In the genomic region with DNA sequence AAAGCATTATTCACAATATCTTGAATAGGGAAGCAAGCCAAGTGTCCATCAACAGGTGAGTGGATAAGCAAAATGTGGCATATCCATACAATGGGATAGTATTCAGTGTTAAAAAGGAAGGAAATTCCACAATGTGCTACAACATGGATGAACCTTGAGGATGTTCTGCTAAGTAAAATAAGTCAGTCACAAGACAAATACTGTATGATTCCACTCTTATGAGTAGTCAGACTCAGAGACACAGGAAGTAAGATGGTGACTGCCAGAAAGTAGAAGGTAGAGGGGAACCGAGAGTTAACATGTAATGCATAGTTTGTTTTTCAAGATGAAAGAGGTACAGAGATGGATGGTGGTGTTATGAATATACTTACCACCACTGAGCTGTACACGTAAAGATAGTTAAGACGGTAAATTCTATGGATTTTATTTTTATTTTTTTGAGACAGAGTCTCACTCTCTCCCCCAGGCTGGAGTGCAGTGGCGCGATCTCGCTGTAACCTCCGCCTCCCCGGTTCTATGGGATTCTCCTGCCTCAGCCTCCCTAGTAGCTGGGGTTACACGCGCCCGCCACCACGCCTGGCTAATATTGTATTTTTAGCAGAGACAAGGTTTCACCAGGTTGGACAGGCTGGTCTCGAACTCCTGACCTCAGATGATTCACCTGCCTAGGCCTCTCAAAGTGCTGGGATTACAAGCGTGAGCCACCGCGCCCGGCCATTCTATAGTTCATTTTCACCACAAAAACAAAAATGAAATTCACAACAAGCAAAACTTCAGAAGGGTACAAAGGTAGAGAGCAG, we compare ENCODE assay signal across 8 cellular contexts. TPM values are rescaled to one million over a fixed set of nuclear protein-coding genes. Genes with fewer than 3 reads are reported as not detected.
A peak's percentile ranks its signal among the peaks of the same experiment; 100 is the strongest.
DNase-seq lines count a peak whose midpoint lies in the region; ATAC-seq, FAIRE-seq and TF ChIP-seq lines count a peak whose summit lies in the region.

No MANE protein-coding gene starts in this region.

- peak overlapping the region; percentile 56 for H3K4ac ChIP-seq in mesendoderm (ENCODE audit: low read depth, low read length)

- no peak for TF ChIP-seq EP300 in K562 (IDR thresholded peaks at IDR 0.05; ENCODE audit: low read length)

- H3K18ac ChIP-seq in mesendoderm (ENCODE audit: low read length) = no peak overlapping the region

- H3K27ac Mint-ChIP-seq in activated CD4-positive, alpha-beta T cell treated with anti-CD3 and anti-CD28 coated beads for 36 hours = peak overlapping the region; percentile 98

- H3K4me2 ChIP-seq in K562 (ENCODE audit: insufficient read depth, low read length) (peak overlapping the region; percentile 89), mesendoderm (ENCODE audit: low read length) (no peak overlapping the region)

- H3K79me2 ChIP-seq in K562 (ENCODE audit: control insufficient read depth, insufficient read depth, low read length) = peaks cover 54% of the 10 kb centered on the region
- H3K79me2 ChIP-seq in mesendoderm (ENCODE audit: control insufficient read depth, insufficient read depth, low read length) = peaks cover 16% of the 10 kb centered on the region

- CTCF ChIA-PET in activated CD4-positive, alpha-beta T cell treated with anti-CD3 and anti-CD28 coated beads for 36 hours (lab: Charles Lee) = interaction anchor here (0.9 to 1.9 kb wide), 3 partner anchors 10 to 32 kb away, joined by 3 to 5 read pairs (median 4); a partner anchor contains a TSS
- CTCF ChIA-PET in K562 (lab: Yijun Ruan, JAX; ENCODE audit: low intra/inter-chr PET ratio) = no interaction called here

- peak overlapping the region; percentile 97 for H3K4me3 Mint-ChIP-seq in activated CD4-positive, alpha-beta T cell treated with anti-CD3 and anti-CD28 coated beads for 36 hours

- peaks cover 6% of the 10 kb centered on the region for H3K79me1 ChIP-seq in mesendoderm (ENCODE audit: low read length)

- H3K4me3 ChIP-seq in K562 (peak overlapping the region; percentile 75), mesendoderm (ENCODE audit: low read length) (no peak overlapping the region), thoracic aorta (peak overlapping the region; percentile 82)

- in situ Hi-C loops in K562 (cut with MboI) = no loop called here

- no TSS peak for BruUV-seq in K562 (replicated peaks; lab: Mats Ljungman, UMichigan)

- no peaks in the 10 kb centered on the region for H3K27me3 Mint-ChIP-seq in activated CD4-positive, alpha-beta T cell treated with anti-CD3 and anti-CD28 coated beads for 36 hours

- no peaks in the 10 kb centered on the region for H3K27me3 ChIP-seq in K562 (ENCODE audit: control insufficient read depth in 2 of 2, insufficient read depth in 2 of 2, low read length in 2 of 2)
- H3K27me3 ChIP-seq in mesendoderm (ENCODE audit: insufficient read depth, low read length, poor library complexity) = no peaks in the 10 kb centered on the region
- H3K27me3 ChIP-seq in thoracic aorta (replicated peaks; ENCODE audit: insufficient read depth) = no peaks in the 10 kb centered on the region

- H3K27ac ChIP-seq in K562 (ENCODE audit: extremely low read depth, low read depth, low read length) = peak overlapping the region; percentile 77
- peak overlapping the region; percentile 37 for H3K27ac ChIP-seq in mesendoderm (ENCODE audit: low read depth, low read length)
- peak overlapping the region; percentile 81 to 85 for H3K27ac ChIP-seq in thoracic aorta

- intact Hi-C loops in activated CD4-positive, alpha-beta T cell treated with anti-CD3 and anti-CD28 coated beads for 36 hours (cut with DNase I, micrococcal nuclease) = loop anchor here in 1 of 2 experiments (1.0 kb wide), 1 partner anchor 248 kb away; no protein-coding TSS in a partner anchor
- intact Hi-C loops in K562 (cut with micrococcal nuclease) = no loop called here

- FAIRE-seq in K562 (lab: Jason Lieb, UNC) = peak; percentile 83

- peaks cover 17% of the 10 kb centered on the region for H3K36me3 Mint-ChIP-seq in activated CD4-positive, alpha-beta T cell treated with anti-CD3 and anti-CD28 coated beads for 36 hours (ENCODE audit: low read depth)

- H3K56ac ChIP-seq in mesendoderm (ENCODE audit: low read length) = peak overlapping the region; percentile 66

- no peak for TF ChIP-seq RAD21 in K562 (CRISPR knock-in tag; conservative IDR thresholded peaks at IDR 0.05 in 1 of 2, IDR thresholded peaks at IDR 0.05 in 1 of 2)

- TF ChIP-seq POLR2A in K562 (conservative IDR thresholded peaks at IDR 0.05) = peak; percentile 44

- peaks cover 3% of the 10 kb centered on the region; the same call in 2 of the 3 replicates for H3K36me3 ChIP-seq in K562 (ENCODE audit: control insufficient read depth, insufficient read depth, low read length)
- H3K36me3 ChIP-seq in mesendoderm (ENCODE audit: control insufficient read depth, insufficient read depth, low read length) = no peaks in the 10 kb centered on the region
- no peaks in the 10 kb centered on the region for H3K36me3 ChIP-seq in thoracic aorta

- H3K9me3 Mint-ChIP-seq in activated CD4-positive, alpha-beta T cell treated with anti-CD3 and anti-CD28 coated beads for 36 hours (ENCODE audit: low read depth) = no peaks in the 10 kb centered on the region

- H2BK15ac ChIP-seq in mesendoderm (replicated peaks; ENCODE audit: low read depth) = no peak overlapping the region

- ATAC-seq in activated CD4-positive, alpha-beta T cell treated with anti-CD3 and anti-CD28 coated beads for 36 hours = peak; percentile 71
- peak; percentile 40 for ATAC-seq in K562
- no peak for ATAC-seq in thoracic aorta (ENCODE audit: insufficient number of reproducible peaks, low FRiP score, low read depth)

- H3K4me1 ChIP-seq in K562 (replicated peaks in 1 of 2; ENCODE audit: control insufficient read depth in 2 of 2, insufficient read depth in 2 of 2, low read length in 2 of 2) = peaks cover 3 to 16% of the 10 kb centered on the region in 2 experiments; a peak in 4 of 5 replicates
- peaks cover 4% of the 10 kb centered on the region for H3K4me1 ChIP-seq in mesendoderm (ENCODE audit: control insufficient read depth, low read depth, low read length)
- H3K4me1 ChIP-seq in thoracic aorta (ENCODE audit: control insufficient read depth in 1 of 2, low read depth in 2 of 2) = peaks cover 16 to 34% of the 10 kb centered on the region in 2 donors

- POLR2A ChIA-PET in activated CD4-positive, alpha-beta T cell treated with anti-CD3 and anti-CD28 coated beads for 36 hours (lab: Charles Lee) = interaction anchor here (0.9 to 1.4 kb wide), 4 partner anchors 10 to 245 kb away, joined by 4 to 12 read pairs (median 5); a partner anchor contains a TSS
- POLR2A ChIA-PET in K562 (lab: Yijun Ruan, JAX) = no interaction called here

- H2AK5ac ChIP-seq in mesendoderm (ENCODE audit: low read length) = peak overlapping the region; percentile 38

- peaks cover 35% of the 10 kb centered on the region for H3K4me1 Mint-ChIP-seq in activated CD4-positive, alpha-beta T cell treated with anti-CD3 and anti-CD28 coated beads for 36 hours

- no peaks in the 10 kb centered on the region for H4K20me1 ChIP-seq in K562 (replicated peaks; ENCODE audit: control insufficient read depth, insufficient read depth, low read length)

- no peak overlapping the region for H4K5ac ChIP-seq in mesendoderm (ENCODE audit: low read length)

- no peaks in the 10 kb centered on the region for H3K9me1 ChIP-seq in K562 (ENCODE audit: control insufficient read depth, insufficient read depth, low read length)

- H4K8ac ChIP-seq in mesendoderm (ENCODE audit: low read depth, low read length) = no peak overlapping the region

- H2BK5ac ChIP-seq in mesendoderm (ENCODE audit: low read length) = no peak overlapping the region

- H3K9ac ChIP-seq in K562 (ENCODE audit: insufficient read depth in 1 of 2, low read depth in 2 of 2, low read length in 2 of 2) (peak overlapping the region; percentile 86 to 88), mesendoderm (ENCODE audit: low read length) (peak overlapping the region; percentile 68)

- 6% methylated on average over 15 of the region's 17 CpGs for WGBS in K562 (ENCODE audit: insufficient coverage, low coverage, missing lambda C conversion rate)
- no CpG with 5 or more reads among the region's 17 CpGs for whole genome bisulfite sequencing in mesendoderm (ENCODE audit: extremely low coverage, insufficient coverage, low lambda C conversion rate)

- peak; percentile 75 for DNase-seq in activated CD4-positive, alpha-beta T cell treated with anti-CD3 and anti-CD28 coated beads for 36 hours
- no peak for DNase-seq in activated CD4-positive, alpha-beta T cell treated with anti-CD3 and anti-CD28 coated beads for 1 hour
- peak; percentile 23 for DNase-seq in NCI-H226
- peak in 1 of 4 experiments; percentile 47 for DNase-seq in K562 (ENCODE audit: extremely low read depth in 1 of 4, low spot score in 3 of 4)
- DNase-seq in mesendoderm = peak; percentile 40
- no peak for DNase-seq in thoracic aorta (ENCODE audit: low spot score)
- DNase-seq in NCI-H345 (lab: John Stamatoyannopoulos, UW) = no peak
- DNase-seq in foreskin melanocyte = no peak

- no peak overlapping the region for H3K23ac ChIP-seq in mesendoderm (ENCODE audit: low read length)

- TF ChIP-seq CTCF in K562 (IDR thresholded peaks at IDR 0.05 in 2 of 3, conservative IDR thresholded peaks at IDR 0.05 in 1 of 3; ENCODE audit: insufficient read depth in 2 of 3, low read depth in 1 of 3, low read length in 3 of 3) (no peak), thoracic aorta (IDR thresholded peaks at IDR 0.05) (no peak)

- H2BK120ac ChIP-seq in mesendoderm (ENCODE audit: low read depth, low read length) = no peak overlapping the region

- peak overlapping the region; percentile 99 for H2AFZ ChIP-seq in K562 (ENCODE audit: low read depth, low read length)

- H3K9me3 ChIP-seq in K562 (replicated peaks; ENCODE audit: control insufficient read depth, insufficient read depth, low read depth, low read length) (no peaks in the 10 kb centered on the region), thoracic aorta (no peaks in the 10 kb centered on the region)

RNA-seq across cellular contexts. Expression of a gene that starts 1.0 kb away (rescaled TPM):
- total RNA-seq in activated CD4-positive, alpha-beta T cell treated with anti-CD3 and anti-CD28 coated beads for 36 hours = 10 to 100 TPM; 39.4 to 54.3 TPM
- total RNA-seq in K562 (2011; cell fraction: chromatin; rRNA removed; ENCODE audit: low replicate concordance) = 20.2 and 38.7 TPM in 2 replicates
- total RNA-seq in K562 (2011; cell fraction: nucleolus; rRNA removed) = 11.8 and 13.4 TPM in 2 replicates
- total RNA-seq in K562 (2011; cell fraction: nucleoplasm; rRNA removed) = 25.7 and 37.6 TPM in 2 replicates
- total RNA-seq in K562 (2014; rRNA removed) (15.3 and 16.6 TPM in 2 replicates), K562 (2014; rRNA removed; fragmentation: Illumina TruSeq; extraction: Trizol) (14.2 and 14.6 TPM in 2 replicates), K562 (2015; rRNA removed; fragmentation: Illumina TruSeq; extraction: Trizol) (11.7 and 13.4 TPM in 2 replicates), K562 (2021) (30.8 and 32.4 TPM in 2 replicates), thoracic aorta (10 to 100 TPM; 20.7 to 30.2 TPM)
- polyA plus RNA-seq in K562 (2011; rRNA removed) (17.3 and 24.2 TPM in 2 replicates), K562 (2014; fragmentation: Illumina TruSeq; extraction: Trizol) (35.8 and 40.6 TPM in 2 replicates), K562 (2014; fragmentation: Nextera tagmentation; extraction: Ambion mirVana) (under 1 TPM; 0.70 to 0.84 TPM), K562 (2014; rRNA removed) (21.7 and 26.7 TPM in 2 replicates)
- polyA plus RNA-seq in K562 (2011; cell fraction: cytosol; rRNA removed) = 30.1 and 30.3 TPM in 2 replicates
- polyA plus RNA-seq in K562 (2011; cell fraction: nucleus; rRNA removed) = 18.4 and 22.0 TPM in 2 replicates
- 21.9 and 24.0 TPM in 2 replicates for polyA plus RNA-seq in K562 (2012)
- polyA minus RNA-seq in K562 (2011; rRNA and poly(A)+ RNA removed) = 14.3 and 17.2 TPM in 2 replicates
- 14.4 and 16.6 TPM in 2 replicates for polyA minus RNA-seq in K562 (2011; cell fraction: cytosol; rRNA and poly(A)+ RNA removed)
- 12.0 and 13.0 TPM in 2 replicates for polyA minus RNA-seq in K562 (2011; cell fraction: nucleus; rRNA and poly(A)+ RNA removed)
- 57.6 TPM for polyA plus RNA-seq in mesendoderm (2013, experiment 1 of 2)
- polyA plus RNA-seq in mesendoderm (2013, experiment 2 of 2) = 55.4 TPM

RNA-seq across cellular contexts. Expression of a gene that starts 31.9 kb away (rescaled TPM):
- 10 to 100 TPM; 41.1 to 43.3 TPM for total RNA-seq in activated CD4-positive, alpha-beta T cell treated with anti-CD3 and anti-CD28 coated beads for 36 hours
- 115 and 227 TPM in 2 replicates for total RNA-seq in K562 (2011; cell fraction: chromatin; rRNA removed; ENCODE audit: low replicate concordance)
- total RNA-seq in K562 (2011; cell fraction: nucleolus; rRNA removed) = 74.5 and 80.1 TPM in 2 replicates
- 135 and 213 TPM in 2 replicates for total RNA-seq in K562 (2011; cell fraction: nucleoplasm; rRNA removed)
- 36.2 and 57.8 TPM in 2 replicates for total RNA-seq in K562 (2014; rRNA removed)
- 39.1 and 40.5 TPM in 2 replicates for total RNA-seq in K562 (2014; rRNA removed; fragmentation: Illumina TruSeq; extraction: Trizol)
- 44.2 and 48.2 TPM in 2 replicates for total RNA-seq in K562 (2015; rRNA removed; fragmentation: Illumina TruSeq; extraction: Trizol)
- total RNA-seq in K562 (2021) = 36.0 and 40.9 TPM in 2 replicates
- 56.7 and 59.9 TPM in 2 replicates for polyA plus RNA-seq in K562 (2011; rRNA removed)
- polyA plus RNA-seq in K562 (2011; cell fraction: cytosol; rRNA removed) = 27.1 and 32.5 TPM in 2 replicates
- 97.8 and 111 TPM in 2 replicates for polyA plus RNA-seq in K562 (2011; cell fraction: nucleus; rRNA removed)
- 50.7 and 62.2 TPM in 2 replicates for polyA plus RNA-seq in K562 (2012)
- 56.1 and 64.8 TPM in 2 replicates for polyA plus RNA-seq in K562 (2014; fragmentation: Illumina TruSeq; extraction: Trizol)
- 10 to 100 TPM; 15.6 to 17.5 TPM for polyA plus RNA-seq in K562 (2014; fragmentation: Nextera tagmentation; extraction: Ambion mirVana)
- 64.1 and 76.5 TPM in 2 replicates for polyA plus RNA-seq in K562 (2014; rRNA removed)
- polyA minus RNA-seq in K562 (2011; rRNA and poly(A)+ RNA removed) = 27.1 and 29.9 TPM in 2 replicates
- polyA minus RNA-seq in K562 (2011; cell fraction: cytosol; rRNA and poly(A)+ RNA removed) = 13.0 and 14.2 TPM in 2 replicates
- polyA minus RNA-seq in K562 (2011; cell fraction: nucleus; rRNA and poly(A)+ RNA removed) = 38.2 and 48.3 TPM in 2 replicates
- polyA plus RNA-seq in mesendoderm (2013, experiment 1 of 2) = 62.2 TPM
- 61.0 TPM for polyA plus RNA-seq in mesendoderm (2013, experiment 2 of 2)
- total RNA-seq in thoracic aorta = 10 to 100 TPM; 25.3 to 32.8 TPM

Comparison
In these comparisons a context has a peak if more than half of its experiments do, and no peak if none do; other contexts are left out.
1. DNase-seq: peak in activated CD4-positive, alpha-beta T cell treated with anti-CD3 and anti-CD28 coated beads for 36 hours (single experiment), NCI-H226 (single experiment) and mesendoderm (single experiment); none in activated CD4-positive, alpha-beta T cell treated with anti-CD3 and anti-CD28 coated beads for 1 hour (single experiment), thoracic aorta (single experiment), NCI-H345 (single experiment) and foreskin melanocyte (single experiment).
2. Peak in every context shown above with its lines, with median percentiles within 50 percentile points of each other: H3K27ac ChIP-seq.